Comparison of ENCODE assay signal across 21 cellular contexts in the genomic region with DNA sequence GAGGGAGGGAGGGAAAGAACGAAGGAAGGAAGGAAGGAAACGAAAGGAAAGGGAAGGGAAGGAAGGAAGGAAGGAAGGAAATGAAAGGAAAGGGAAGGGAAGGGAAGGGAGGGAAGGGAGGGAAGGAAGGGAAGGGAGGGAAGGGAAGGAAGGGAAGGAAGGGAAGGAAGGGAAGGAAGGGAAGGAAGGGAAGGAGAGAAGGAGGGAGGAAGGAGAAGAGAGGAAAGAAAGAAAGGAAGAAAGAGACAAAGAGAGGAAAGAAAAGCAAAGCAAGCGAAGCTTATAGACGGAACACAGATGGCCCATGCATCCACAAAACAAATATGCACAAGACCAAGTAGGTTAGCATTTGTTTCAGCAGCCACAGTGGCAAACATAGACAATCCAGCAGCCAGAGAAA.
"Had no signal": no experiment of that assay in that cellular context is flagged by ENCODE, and none has a peak within 500 bp of the region (broad histone marks: within the 10 kb centered on the region; RNA-seq: fewer than 3 reads in every experiment).

No MANE protein-coding gene starts in this region.

- H3K27ac ChIP-seq: gastroesophageal sphincter, left ventricle myocardium inferior, lower lobe of right lung, pancreas, testis, transverse colon had no signal

- H3K27ac Mint-ChIP-seq: nephron; progenitor cell of endocrine pancreas; stimulated activated effector memory CD8-positive, alpha-beta T cell treated with anti-CD3 and anti-CD28 coated beads, Interleukin-12 subunit alpha, Interleukin-12 subunit beta, amount 100 ng/mL, for 72 hours; stimulated activated naive CD8-positive, alpha-beta T cell treated with anti-CD3 and anti-CD28 coated beads, Interleukin-15, amount 100 ng/mL, for 72 hours had no signal

- H3K27me3 ChIP-seq: esophagus squamous epithelium, gastroesophageal sphincter, pancreas, testis, transverse colon had no signal

- H3K9me3 Mint-ChIP-seq: nephron; stimulated activated effector memory CD8-positive, alpha-beta T cell treated with anti-CD3 and anti-CD28 coated beads, Interleukin-12 subunit alpha, Interleukin-12 subunit beta, amount 100 ng/mL, for 72 hours; stimulated activated naive CD8-positive, alpha-beta T cell treated with anti-CD3 and anti-CD28 coated beads, Interleukin-15, amount 100 ng/mL, for 72 hours had no signal

- H3K36me3 ChIP-seq: esophagus squamous epithelium, gastroesophageal sphincter, left ventricle myocardium inferior, lower lobe of right lung, pancreas, transverse colon had no signal

- ATAC-seq: gastroesophageal sphincter; lower lobe of right lung; pancreas; right cardiac atrium; stimulated activated effector memory CD8-positive, alpha-beta T cell treated with anti-CD3 and anti-CD28 coated beads, Interleukin-12 subunit alpha, Interleukin-12 subunit beta, amount 100 ng/mL, for 72 hours; stimulated activated naive CD8-positive, alpha-beta T cell treated with anti-CD3 and anti-CD28 coated beads, Interleukin-15, amount 100 ng/mL, for 72 hours had no signal

- DNase-seq: dermis blood vessel endothelial cell; esophagus squamous epithelium; foreskin fibroblast; glutamatergic neuron; islet precursor cell; left ventricle myocardium inferior; lower lobe of right lung; mesenchymal stem cell; midbrain; occipital lobe; pancreas; right cardiac atrium; stimulated activated CD4-positive, alpha-beta T cell treated with anti-CD3 and anti-CD28 coated beads, Interleukin-4, amount 100 ng/mL, for 1 hour; stimulated activated CD8-positive, alpha-beta memory T cell treated with anti-CD3 and anti-CD28 coated beads, Interleukin-4, amount 100 ng/mL, for 48 hours; stimulated activated naive CD8-positive, alpha-beta T cell treated with anti-CD3 and anti-CD28 coated beads, Interleukin-15, amount 100 ng/mL, for 72 hours; testis; transverse colon had no signal

- H3K4me3 ChIP-seq: esophagus squamous epithelium, gastroesophageal sphincter, left ventricle myocardium inferior, lower lobe of right lung, pancreas, testis, transverse colon had no signal

- H3K36me3 Mint-ChIP-seq: stimulated activated effector memory CD8-positive, alpha-beta T cell treated with anti-CD3 and anti-CD28 coated beads, Interleukin-12 subunit alpha, Interleukin-12 subunit beta, amount 100 ng/mL, for 72 hours had no signal

- H3K4me1 ChIP-seq: esophagus squamous epithelium, left ventricle myocardium inferior, lower lobe of right lung, testis, transverse colon had no signal

- H3K27me3 Mint-ChIP-seq: progenitor cell of endocrine pancreas; stimulated activated naive CD8-positive, alpha-beta T cell treated with anti-CD3 and anti-CD28 coated beads, Interleukin-15, amount 100 ng/mL, for 72 hours had no signal

- H3K9me3 ChIP-seq: esophagus squamous epithelium, gastroesophageal sphincter, left ventricle myocardium inferior, lower lobe of right lung, pancreas, testis, transverse colon had no signal

- H3K4me3 Mint-ChIP-seq: nephron; stimulated activated effector memory CD8-positive, alpha-beta T cell treated with anti-CD3 and anti-CD28 coated beads, Interleukin-12 subunit alpha, Interleukin-12 subunit beta, amount 100 ng/mL, for 72 hours; stimulated activated naive CD8-positive, alpha-beta T cell treated with anti-CD3 and anti-CD28 coated beads, Interleukin-15, amount 100 ng/mL, for 72 hours had no signal

- H3K4me1 Mint-ChIP-seq: nephron; stimulated activated effector memory CD8-positive, alpha-beta T cell treated with anti-CD3 and anti-CD28 coated beads, Interleukin-12 subunit alpha, Interleukin-12 subunit beta, amount 100 ng/mL, for 72 hours; stimulated activated naive CD8-positive, alpha-beta T cell treated with anti-CD3 and anti-CD28 coated beads, Interleukin-15, amount 100 ng/mL, for 72 hours had no signal
